Comparison of ENCODE assay signal across 21 cellular contexts in genomic region chr16:27370318-27370717, GRCh38. TPM values are rescaled to one million over a fixed set of nuclear protein-coding genes. Genes with fewer than 3 reads are reported as not detected.
DNase-seq lines count a peak whose midpoint lies in the region; ATAC-seq and TF ChIP-seq lines count a peak whose summit lies in the region.
"Had no signal": no experiment of that assay in that cellular context is flagged by ENCODE, and none has a peak within 500 bp of the region (broad histone marks: within the 10 kb centered on the region; RNA-seq: fewer than 3 reads in every experiment).

No MANE protein-coding gene starts in this region.

- no peak for DNase-seq in CD8-positive, alpha-beta T cell
- no peak for DNase-seq in activated naive CD4-positive, alpha-beta T cell treated with anti-CD3 and anti-CD28 coated beads, Interleukin-2, amount 50 U/mL, for 72 hours (ENCODE audit: low spot score in 2 of 2)
- DNase-seq in naive B cell, result no peak
- no peak for DNase-seq in coronary artery (ENCODE audit: low spot score)
- no peak for DNase-seq in stimulated activated CD4-positive, alpha-beta T cell treated with anti-CD3 and anti-CD28 coated beads, Interleukin-4, amount 100 ng/mL, for 4 hours
- DNase-seq: H7; Kasumi-1; NCI-H1092 treated with DMSO at 0.1 percent for 48 hours; NCI-H2107; NCI-H510A; stimulated activated CD4-positive, alpha-beta T cell treated with anti-CD3 and anti-CD28 coated beads, Interleukin-1b, Interleukin-23, amount 100 ng/mL, for 48 hours; stomach had no signal

- intact Hi-C loops in CD8-positive, alpha-beta T cell (cut with DNase I, micrococcal nuclease), result loop anchor here in 1 of 2 experiments (10.0 kb wide), 1 partner anchor 174 kb away; the partner anchor contains the start of gene GTF3C1

- peaks cover 69 to 99% (median 80%) of the 10 kb centered on the region in 10 experiments for H3K4me1 ChIP-seq in BLaER1 treated with 17β-estradiol and CSF1 and Interleukin-3, amounts not matched to agents 10 nM and 100 nM
- H3K4me1 ChIP-seq in CD8-positive, alpha-beta T cell (ENCODE audit: insufficient read depth, low read length), result peaks cover 77% of the 10 kb centered on the region
- H3K4me1 ChIP-seq: neural progenitor cell, prostate gland had no signal

- peaks cover 0 to 3% (median 0%) of the 10 kb centered on the region in 11 experiments; a peak in 2 of 22 replicates for H3K36me3 ChIP-seq in BLaER1 treated with 17β-estradiol and CSF1 and Interleukin-3, amounts not matched to agents 10 nM and 100 nM
- no peaks in the 10 kb centered on the region for H3K36me3 ChIP-seq in CD8-positive, alpha-beta T cell (ENCODE audit: insufficient read depth, low read length)
- H3K36me3 ChIP-seq: neural progenitor cell, prostate gland, SJSA1, stomach had no signal

- no peak overlapping the region for H3K4me3 Mint-ChIP-seq in CD8-positive, alpha-beta T cell
- H3K4me3 Mint-ChIP-seq in naive B cell, result peak overlapping the region in 2 of 8 donors; percentile 4 to 71
- H3K4me3 Mint-ChIP-seq: mesothelial cell of epicardium, neural progenitor cell, type B pancreatic cell had no signal

- peak overlapping the region; percentile 99 for H3K27ac Mint-ChIP-seq in CD8-positive, alpha-beta T cell
- H3K27ac Mint-ChIP-seq in activated naive CD4-positive, alpha-beta T cell treated with anti-CD3 and anti-CD28 coated beads, Interleukin-2, amount 50 U/mL, for 72 hours, result peak overlapping the region; percentile 39 to 98
- peak overlapping the region; percentile 83 to 100 (median 100) for H3K27ac Mint-ChIP-seq in naive B cell
- H3K27ac Mint-ChIP-seq: mesothelial cell of epicardium, neural progenitor cell, type B pancreatic cell had no signal

- H3K9me3 ChIP-seq in BLaER1 treated with 17β-estradiol and CSF1 and Interleukin-3, amounts not matched to agents 10 nM and 100 nM (replicated peaks in 1 of 11), result peaks cover 12 to 20% (median 17%) of the 10 kb centered on the region in 11 experiments
- H3K9me3 ChIP-seq in CD8-positive, alpha-beta T cell (ENCODE audit: low read length), result no peaks in the 10 kb centered on the region
- H3K9me3 ChIP-seq: body of pancreas, prostate gland, SJSA1, stomach had no signal

- H3K36me3 Mint-ChIP-seq in CD8-positive, alpha-beta T cell, result no peaks in the 10 kb centered on the region
- H3K36me3 Mint-ChIP-seq in activated naive CD4-positive, alpha-beta T cell treated with anti-CD3 and anti-CD28 coated beads, Interleukin-2, amount 50 U/mL, for 72 hours, result peaks cover 10 to 33% of the 10 kb centered on the region in 2 donors
- peaks cover 0 to 6% of the 10 kb centered on the region in 2 donors for H3K36me3 Mint-ChIP-seq in naive B cell
- H3K36me3 Mint-ChIP-seq: mesothelial cell of epicardium, neural progenitor cell, type B pancreatic cell had no signal

- no peak for ATAC-seq in CD8-positive, alpha-beta T cell
- no peak for ATAC-seq in activated naive CD4-positive, alpha-beta T cell treated with anti-CD3 and anti-CD28 coated beads, Interleukin-2, amount 50 U/mL, for 72 hours
- ATAC-seq in naive B cell (ENCODE audit: low read depth in 2 of 2), result no peak
- ATAC-seq in GM21528 (IDR thresholded peaks at IDR 0.05; ENCODE audit: low FRiP score, unreplicated experiment), result no peak
- ATAC-seq: activated CD4-positive, CD25-positive, alpha-beta regulatory T cell treated with anti-CD3 and anti-CD28 coated beads, Interleukin-2, amount 50 U/mL, for 24 hours; body of pancreas had no signal

- no peaks in the 10 kb centered on the region for H4K20me1 ChIP-seq in BLaER1 treated with 17β-estradiol and CSF1 and Interleukin-3, amounts not matched to agents 10 nM and 100 nM

- TF ChIP-seq CTCF in CD8-positive, alpha-beta T cell (IDR thresholded peaks at IDR 0.05), result no peak
- no peak for TF ChIP-seq CTCF in coronary artery (IDR thresholded peaks at IDR 0.05)

- H3K27me3 ChIP-seq in BLaER1 treated with 17β-estradiol and CSF1 and Interleukin-3, amounts not matched to agents 10 nM and 100 nM, result no peaks in the 10 kb centered on the region
- no peaks in the 10 kb centered on the region for H3K27me3 ChIP-seq in CD8-positive, alpha-beta T cell (ENCODE audit: insufficient read depth, low read length)
- H3K27me3 ChIP-seq: body of pancreas, neural progenitor cell, SJSA1, stomach had no signal

- H3K27ac ChIP-seq in BLaER1 treated with 17β-estradiol and CSF1 and Interleukin-3, amounts not matched to agents 10 nM and 100 nM, result peak overlapping the region in 5 of 11 experiments; percentile 13 to 92 (median 30); a peak in 6 of 22 replicates
- no peak overlapping the region for H3K27ac ChIP-seq in CD8-positive, alpha-beta T cell (ENCODE audit: low read depth, low read length)
- H3K27ac ChIP-seq in coronary artery, result no peak overlapping the region
- H3K27ac ChIP-seq: body of pancreas, neural progenitor cell, prostate gland, SJSA1, stomach had no signal

- no peaks in the 10 kb centered on the region for H3K27me3 Mint-ChIP-seq in CD8-positive, alpha-beta T cell (ENCODE audit: low read depth)
- no peaks in the 10 kb centered on the region for H3K27me3 Mint-ChIP-seq in naive B cell
- H3K27me3 Mint-ChIP-seq: type B pancreatic cell had no signal

- H3K4me3 ChIP-seq in BLaER1 treated with 17β-estradiol and CSF1 and Interleukin-3, amounts not matched to agents 10 nM and 100 nM, result no peak overlapping the region
- H3K4me3 ChIP-seq in CD8-positive, alpha-beta T cell (ENCODE audit: low read depth, low read length), result no peak overlapping the region
- H3K4me3 ChIP-seq in coronary artery, result no peak overlapping the region
- H3K4me3 ChIP-seq: body of pancreas, neural progenitor cell, prostate gland, SJSA1, stomach had no signal

- POLR2A ChIA-PET in CD8-positive, alpha-beta T cell (lab: Charles Lee), result interaction anchor here (1.1 kb wide), 1 partner anchor 8 kb away, joined by 3 read pairs; no protein-coding TSS in a partner anchor

- H3K4me1 Mint-ChIP-seq in CD8-positive, alpha-beta T cell (ENCODE audit: low read depth), result peaks cover 53% of the 10 kb centered on the region
- H3K4me1 Mint-ChIP-seq in naive B cell, result peaks cover 29 to 52% (median 47%) of the 10 kb centered on the region in 3 donors
- H3K4me1 Mint-ChIP-seq: mesothelial cell of epicardium, neural progenitor cell had no signal

- peak overlapping the region in 6 of 11 experiments; percentile 9 to 95 (median 44); a peak in 9 of 22 replicates for H3K4me2 ChIP-seq in BLaER1 treated with 17β-estradiol and CSF1 and Interleukin-3, amounts not matched to agents 10 nM and 100 nM
- H3K4me2 ChIP-seq: neural progenitor cell had no signal

- CTCF ChIA-PET in CD8-positive, alpha-beta T cell (lab: Charles Lee), result interaction anchor here (1.0 to 9.4 kb wide), 5 partner anchors 36 to 196 kb away, joined by 3 to 69 read pairs (median 22); no protein-coding TSS in a partner anchor

- no peak overlapping the region for H3K9ac ChIP-seq in BLaER1 treated with 17β-estradiol and CSF1 and Interleukin-3, amounts not matched to agents 10 nM and 100 nM
- H3K9ac ChIP-seq: neural progenitor cell had no signal

- H3K9me3 Mint-ChIP-seq in CD8-positive, alpha-beta T cell, result peaks cover 5% of the 10 kb centered on the region
- H3K9me3 Mint-ChIP-seq in activated naive CD4-positive, alpha-beta T cell treated with anti-CD3 and anti-CD28 coated beads, Interleukin-2, amount 50 U/mL, for 72 hours, result peaks cover 8 to 15% of the 10 kb centered on the region in 2 donors
- H3K9me3 Mint-ChIP-seq in naive B cell, result peaks cover 0 to 14% (median 4%) of the 10 kb centered on the region in 7 donors
- H3K9me3 Mint-ChIP-seq: neural progenitor cell, type B pancreatic cell had no signal

RNA-seq across cellular contexts. Expression of gene IL21R, which starts 31.7 kb away (rescaled TPM):
- 100 to 1,000 TPM; 113 to 121 TPM for total RNA-seq in CD8-positive, alpha-beta T cell
- total RNA-seq in activated naive CD4-positive, alpha-beta T cell treated with anti-CD3 and anti-CD28 coated beads, Interleukin-2, amount 50 U/mL, for 72 hours, result 100 to 1,000 TPM; 103 to 106 TPM
- polyA plus RNA-seq in naive B cell (ENCODE audit: low read depth in 6 of 6), result 100 to 1,000 TPM in 1 of 6 donors, 10 to 100 TPM in 5; 47.9 to 118 (median 74.5) TPM

RNA-seq across cellular contexts. Expression of gene IL4R, which starts 56.5 kb away (rescaled TPM):
- total RNA-seq in CD8-positive, alpha-beta T cell, result 100 to 1,000 TPM; 224 to 240 TPM
- total RNA-seq in activated naive CD4-positive, alpha-beta T cell treated with anti-CD3 and anti-CD28 coated beads, Interleukin-2, amount 50 U/mL, for 72 hours, result 100 to 1,000 TPM; 166 to 218 TPM
- polyA plus RNA-seq in naive B cell (ENCODE audit: low read depth in 6 of 6), result 1,000 to 10,000 TPM in 1 of 6 donors, 100 to 1,000 TPM in 5; 355 to 1,202 (median 525) TPM
